In the genomic region with DNA sequence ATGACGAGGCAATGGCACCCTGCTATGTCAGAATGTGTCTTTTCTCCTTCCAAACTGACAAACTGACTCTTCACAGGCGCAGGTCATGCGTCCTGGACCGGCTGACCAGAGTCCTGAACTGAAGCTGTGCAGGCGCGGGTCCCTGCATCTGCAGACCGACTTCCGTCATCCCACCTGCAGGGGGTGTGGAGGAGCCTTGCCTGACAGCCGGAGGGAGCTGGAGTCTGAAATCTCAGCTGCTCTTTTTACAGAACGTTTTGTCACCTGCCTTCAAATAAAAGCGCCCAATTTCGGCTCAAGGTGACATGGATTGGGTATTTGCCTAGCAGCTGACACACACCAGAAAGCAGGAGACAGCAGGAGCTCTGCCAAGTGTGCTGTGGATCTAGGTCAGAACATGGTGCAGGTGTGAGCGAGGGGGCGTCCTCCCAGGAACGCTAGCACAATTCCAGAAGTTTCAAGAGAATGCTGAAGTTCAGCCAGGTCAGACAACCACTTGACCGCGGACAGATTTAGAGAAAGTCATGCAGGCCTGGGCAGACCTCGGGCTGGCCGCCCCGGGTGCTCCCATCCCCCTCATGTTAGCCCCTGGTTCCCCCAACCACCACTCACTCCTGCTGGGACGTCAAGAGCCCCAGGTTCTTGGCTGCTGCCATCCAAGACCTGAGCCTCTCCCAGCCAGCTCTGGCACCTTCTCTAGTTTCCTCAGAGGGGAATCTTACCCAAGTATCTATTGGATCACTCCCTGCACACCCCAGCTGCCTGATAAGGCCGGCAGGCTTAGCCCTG, we compare ENCODE assay signal across 8 cellular contexts. TPM values are rescaled to one million over a fixed set of nuclear protein-coding genes. Genes with fewer than 3 reads are reported as not detected.
DNase-seq lines count a peak whose midpoint lies in the region; ATAC-seq, FAIRE-seq and TF ChIP-seq lines count a peak whose summit lies in the region.

No MANE protein-coding gene starts in this region.

- no peak for TF ChIP-seq POLR2A in H54 (IDR thresholded peaks at IDR 0.05; ENCODE audit: low read depth, low read length)

- no peak overlapping the region for H2AFZ ChIP-seq in Loucy (ENCODE audit: low read length)

- H3K4me3 ChIP-seq in Loucy (ENCODE audit: low read length, poor library complexity, severe bottlenecking) (no peak overlapping the region), lower lobe of right lung (no peak overlapping the region)

- peaks cover 30 to 38% of the 10 kb centered on the region in 2 donors for H3K36me3 Mint-ChIP-seq in CD14-positive monocyte
- peaks cover 23% of the 10 kb centered on the region for H3K36me3 Mint-ChIP-seq in central memory CD8-positive, alpha-beta T cell (ENCODE audit: insufficient read depth)
- H3K36me3 Mint-ChIP-seq in activated T-helper 1 cell treated with anti-CD3 and anti-CD28 coated beads, Interleukin-12 subunit alpha, Interleukin-12 subunit beta, Interleukin-2, Interleukin-4 antibody, amounts not matched to agents 30 ng/mL and 10 ng/mL and 1 ng/mL, durations not matched to agents 14 hours and 24 hours and 36 hours (ENCODE audit: low read depth) = no peaks in the 10 kb centered on the region

- no peak for ATAC-seq in central memory CD8-positive, alpha-beta T cell (replicated peaks; ENCODE audit: extremely low read depth, poor library complexity, severe bottlenecking)
- ATAC-seq in lower lobe of right lung = peak; percentile 25 to 51
- no peak for ATAC-seq in GM18511 (IDR thresholded peaks at IDR 0.05; ENCODE audit: unreplicated experiment)
- no peak for ATAC-seq in HG03025 (IDR thresholded peaks at IDR 0.05; ENCODE audit: low FRiP score, unreplicated experiment)

- FAIRE-seq in H54 (lab: Jason Lieb, UNC) = no peak

- H3K36me3 ChIP-seq in Loucy (ENCODE audit: insufficient read depth, low read length) (no peaks in the 10 kb centered on the region), lower lobe of right lung (no peaks in the 10 kb centered on the region)

- H4K20me1 ChIP-seq in Loucy (ENCODE audit: insufficient read depth, low read length, poor library complexity, severe bottlenecking) = peaks cover 50% of the 10 kb centered on the region

- H3K9me3 Mint-ChIP-seq in CD14-positive monocyte = no peaks in the 10 kb centered on the region
- H3K9me3 Mint-ChIP-seq in central memory CD8-positive, alpha-beta T cell = no peaks in the 10 kb centered on the region
- H3K9me3 Mint-ChIP-seq in activated T-helper 1 cell treated with anti-CD3 and anti-CD28 coated beads, Interleukin-12 subunit alpha, Interleukin-12 subunit beta, Interleukin-2, Interleukin-4 antibody, amounts not matched to agents 30 ng/mL and 10 ng/mL and 1 ng/mL, durations not matched to agents 14 hours and 24 hours and 36 hours = no peaks in the 10 kb centered on the region

- H3K9me3 ChIP-seq in Loucy (ENCODE audit: insufficient read depth, low read depth, low read length) (no peaks in the 10 kb centered on the region), lower lobe of right lung (no peaks in the 10 kb centered on the region)

- peaks cover 93% of the 10 kb centered on the region for H3K79me2 ChIP-seq in Loucy (ENCODE audit: insufficient read depth, low read length)

- no peak overlapping the region for H3K27ac ChIP-seq in lower lobe of right lung

- peaks cover 0 to 8% (median 0%) of the 10 kb centered on the region in 3 donors for H3K27me3 Mint-ChIP-seq in CD14-positive monocyte (ENCODE audit: low read depth in 3 of 3)
- no peaks in the 10 kb centered on the region for H3K27me3 Mint-ChIP-seq in central memory CD8-positive, alpha-beta T cell
- no peaks in the 10 kb centered on the region for H3K27me3 Mint-ChIP-seq in activated T-helper 1 cell treated with anti-CD3 and anti-CD28 coated beads, Interleukin-12 subunit alpha, Interleukin-12 subunit beta, Interleukin-2, Interleukin-4 antibody, amounts not matched to agents 30 ng/mL and 10 ng/mL and 1 ng/mL, durations not matched to agents 14 hours and 24 hours and 36 hours (ENCODE audit: insufficient read depth)

- no peaks in the 10 kb centered on the region for H3F3A ChIP-seq in Loucy (ENCODE audit: low read depth)

- H3K4me1 ChIP-seq in Loucy (ENCODE audit: insufficient read depth, low read length, poor library complexity, severe bottlenecking) = peaks cover 9% of the 10 kb centered on the region
- peaks cover 69% of the 10 kb centered on the region for H3K4me1 ChIP-seq in lower lobe of right lung

- no peak overlapping the region for H3K9ac ChIP-seq in Loucy (ENCODE audit: low read depth, low read length, poor library complexity, severe bottlenecking)

- intact Hi-C loops in CD14-positive monocyte (cut with micrococcal nuclease) (loop anchor here in 1 of 2 donors (5.0 kb wide), 1 partner anchor 33 kb away; a partner anchor contains a TSS), lower lobe of right lung (cut with DNase I) (no loop called here)
- intact Hi-C loops in activated T-helper 1 cell treated with anti-CD3 and anti-CD28 coated beads, Interleukin-12 subunit alpha, Interleukin-12 subunit beta, Interleukin-2, Interleukin-4 antibody, amounts not matched to agents 30 ng/mL and 10 ng/mL and 1 ng/mL, durations not matched to agents 14 hours and 24 hours and 36 hours (cut with micrococcal nuclease) = no loop called here

- H3K4me3 Mint-ChIP-seq in CD14-positive monocyte = no peak overlapping the region
- H3K4me3 Mint-ChIP-seq in central memory CD8-positive, alpha-beta T cell = no peak overlapping the region
- H3K4me3 Mint-ChIP-seq in activated T-helper 1 cell treated with anti-CD3 and anti-CD28 coated beads, Interleukin-12 subunit alpha, Interleukin-12 subunit beta, Interleukin-2, Interleukin-4 antibody, amounts not matched to agents 30 ng/mL and 10 ng/mL and 1 ng/mL, durations not matched to agents 14 hours and 24 hours and 36 hours = no peak overlapping the region

- no peaks in the 10 kb centered on the region for H3K9me2 ChIP-seq in Loucy (replicated peaks; ENCODE audit: low read depth, low read length)

- no peak for DNase-seq in CD14-positive monocyte (ENCODE audit: low spot score)
- no peak for DNase-seq in central memory CD8-positive, alpha-beta T cell (ENCODE audit: low spot score in 2 of 2)
- no peak for DNase-seq in lower lobe of right lung
- DNase-seq in activated T-helper 1 cell treated with anti-CD3 and anti-CD28 coated beads, Interleukin-12 subunit alpha, Interleukin-12 subunit beta, Interleukin-2, Interleukin-4 antibody, amounts not matched to agents 30 ng/mL and 10 ng/mL and 1 ng/mL, durations not matched to agents 14 hours and 24 hours and 36 hours (ENCODE audit: low spot score) = no peak
- no peak for DNase-seq in H54 (ENCODE audit: insufficient read length, low spot score)

- H3K4me1 Mint-ChIP-seq in CD14-positive monocyte = peaks cover 78% of the 10 kb centered on the region
- peaks cover 70% of the 10 kb centered on the region for H3K4me1 Mint-ChIP-seq in central memory CD8-positive, alpha-beta T cell
- H3K4me1 Mint-ChIP-seq in activated T-helper 1 cell treated with anti-CD3 and anti-CD28 coated beads, Interleukin-12 subunit alpha, Interleukin-12 subunit beta, Interleukin-2, Interleukin-4 antibody, amounts not matched to agents 30 ng/mL and 10 ng/mL and 1 ng/mL, durations not matched to agents 14 hours and 24 hours and 36 hours (ENCODE audit: low read depth) = peaks cover 23% of the 10 kb centered on the region

- H3K4me2 ChIP-seq in Loucy (ENCODE audit: low read depth, low read length, poor library complexity, severe bottlenecking) = no peak overlapping the region

- peak overlapping the region in 5 of 7 donors; percentile 11 to 91 (median 62) for H3K27ac Mint-ChIP-seq in CD14-positive monocyte
- peak overlapping the region; percentile 33 for H3K27ac Mint-ChIP-seq in central memory CD8-positive, alpha-beta T cell (ENCODE audit: low read depth)
- no peak overlapping the region for H3K27ac Mint-ChIP-seq in activated T-helper 1 cell treated with anti-CD3 and anti-CD28 coated beads, Interleukin-12 subunit alpha, Interleukin-12 subunit beta, Interleukin-2, Interleukin-4 antibody, amounts not matched to agents 30 ng/mL and 10 ng/mL and 1 ng/mL, durations not matched to agents 14 hours and 24 hours and 36 hours

- TF ChIP-seq CTCF in CD14-positive monocyte (IDR thresholded peaks at IDR 0.05) (peak; percentile 4), Loucy (conservative IDR thresholded peaks at IDR 0.05; ENCODE audit: low read length) (peak; percentile 39), lower lobe of right lung (IDR thresholded peaks at IDR 0.05) (peak; percentile 32)

- no peaks in the 10 kb centered on the region for H3K27me3 ChIP-seq in Loucy (ENCODE audit: insufficient read depth, low read length, poor library complexity, severe bottlenecking)
- no peaks in the 10 kb centered on the region for H3K27me3 ChIP-seq in lower lobe of right lung (ENCODE audit: low read depth)

RNA-seq across cellular contexts. Expression of a gene that starts 32.8 kb away (rescaled TPM):
- 10 to 100 TPM; 12.2 to 12.6 TPM for polyA plus RNA-seq in CD14-positive monocyte
- total RNA-seq in lower lobe of right lung = 19.7 TPM
- 23.6 and 24.1 TPM in 2 replicates for total RNA-seq in activated T-helper 1 cell treated with anti-CD3 and anti-CD28 coated beads, Interleukin-12 subunit alpha, Interleukin-12 subunit beta, Interleukin-2, Interleukin-4 antibody, amounts not matched to agents 30 ng/mL and 10 ng/mL and 1 ng/mL, durations not matched to agents 14 hours and 24 hours and 36 hours

RNA-seq across cellular contexts. Expression of a gene that starts 51.1 kb away (rescaled TPM):
- not detected for polyA plus RNA-seq in CD14-positive monocyte
- total RNA-seq in lower lobe of right lung = 30.6 TPM
- total RNA-seq in activated T-helper 1 cell treated with anti-CD3 and anti-CD28 coated beads, Interleukin-12 subunit alpha, Interleukin-12 subunit beta, Interleukin-2, Interleukin-4 antibody, amounts not matched to agents 30 ng/mL and 10 ng/mL and 1 ng/mL, durations not matched to agents 14 hours and 24 hours and 36 hours = 9.0 and 10.7 TPM in 2 replicates

RNA-seq across cellular contexts. Expression of a gene that starts 54.3 kb away (rescaled TPM):
- polyA plus RNA-seq in CD14-positive monocyte = 10 to 100 TPM; 78.0 to 81.2 TPM
- 195 TPM for total RNA-seq in lower lobe of right lung
- 163 and 167 TPM in 2 replicates for total RNA-seq in activated T-helper 1 cell treated with anti-CD3 and anti-CD28 coated beads, Interleukin-12 subunit alpha, Interleukin-12 subunit beta, Interleukin-2, Interleukin-4 antibody, amounts not matched to agents 30 ng/mL and 10 ng/mL and 1 ng/mL, durations not matched to agents 14 hours and 24 hours and 36 hours

Comparison
In these comparisons a context has a peak if more than half of its experiments do, and no peak if none do; other contexts are left out.
1. ATAC-seq: peak in lower lobe of right lung (2 of 2); none in central memory CD8-positive, alpha-beta T cell (single experiment), GM18511 (single experiment) and HG03025 (single experiment).
2. Peak in every context shown above with its lines, with median percentiles within 50 percentile points of each other: CTCF ChIP-seq.